ENCODE assay signal across 8 cellular contexts in the genomic region with DNA sequence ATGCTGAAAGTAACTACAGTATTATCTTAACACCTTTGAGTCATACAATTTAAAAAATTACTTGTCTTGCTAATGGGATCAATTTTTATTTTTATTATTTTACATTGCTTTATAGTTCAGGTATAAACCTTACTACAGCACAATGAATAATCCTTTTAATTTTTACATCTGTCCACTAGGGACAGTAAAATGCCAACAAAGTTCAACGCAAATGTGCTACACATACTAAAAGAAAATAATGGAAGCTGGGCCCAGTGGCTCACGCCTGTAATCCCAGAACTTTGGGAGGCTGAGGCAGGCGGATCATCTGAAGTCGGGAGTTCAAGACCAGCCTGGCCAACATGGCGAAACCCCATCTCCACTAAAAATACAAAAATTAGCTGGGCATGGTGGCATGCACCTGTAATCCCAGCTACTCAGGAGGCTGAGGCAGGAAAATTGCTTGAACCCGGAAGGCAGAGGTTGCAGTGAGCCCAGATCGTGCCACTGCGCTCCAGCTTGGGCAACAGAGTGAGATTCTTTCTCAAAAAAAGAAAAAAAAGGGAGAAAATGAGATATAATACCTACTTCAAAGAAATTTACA.
A peak's percentile ranks its signal among the peaks of the same experiment; 100 is the strongest.
DNase-seq lines count a peak whose midpoint lies in the region; ATAC-seq, FAIRE-seq and TF ChIP-seq lines count a peak whose summit lies in the region.
"Not testable (repeated sequence)": the region's sequence is repeated elsewhere in the genome, so short reads cannot be mapped to it uniquely, and the experiment has no call there.

No MANE protein-coding gene starts in this region.

- not testable (repeated sequence) for H3K4me3 Mint-ChIP-seq in Calu3 (ENCODE audit: low read depth, unreplicated experiment)

- H2BK5ac ChIP-seq in mesenchymal stem cell (ENCODE audit: low read depth, low read length, poor library complexity, severe bottlenecking) = not testable (repeated sequence)

- peak; percentile 62 for TF ChIP-seq CTCF in Calu3 (IDR thresholded peaks at IDR 0.05; ENCODE audit: unreplicated experiment)
- TF ChIP-seq CTCF in HCT116 (IDR thresholded peaks at IDR 0.05 in 2 of 3, conservative IDR thresholded peaks at IDR 0.05 in 1 of 3; ENCODE audit: borderline replicate concordance in 1 of 3, insufficient read depth in 1 of 3, low read depth in 2 of 3, low read length in 2 of 3) = peak; percentile 10 to 45 (median 31); a peak in 5 of 6 replicates
- peak; percentile 27 for TF ChIP-seq CTCF in brain microvascular endothelial cell (IDR thresholded peaks at IDR 0.05; ENCODE audit: low read depth, low read length, missing control alignments)

- FAIRE-seq in urothelium cell line (lab: Jason Lieb, UNC) = not testable (repeated sequence)

- peaks cover 13% of the 10 kb centered on the region for H3K79me1 ChIP-seq in mesenchymal stem cell (replicated peaks; ENCODE audit: low read length, poor library complexity, severe bottlenecking)

- not testable (repeated sequence) for H4K20me1 ChIP-seq in HCT116 (ENCODE audit: insufficient read depth)

- not testable (repeated sequence) for H3K14ac ChIP-seq in mesenchymal stem cell (ENCODE audit: low read length in 2 of 2)

- not testable (repeated sequence) for H3K79me2 ChIP-seq in HCT116 (ENCODE audit: insufficient read depth, low read length)

- H3K23ac ChIP-seq in mesenchymal stem cell (ENCODE audit: low read length in 2 of 2) = not testable (repeated sequence)

- not testable (repeated sequence) for H3K27ac ChIP-seq in HCT116 (ENCODE audit: low read depth, low read length); brain microvascular endothelial cell; mesenchymal stem cell (ENCODE audit: low read length, poor library complexity, severe bottlenecking)

- not testable (repeated sequence) for H3K27ac Mint-ChIP-seq in Calu3 (ENCODE audit: unreplicated experiment)

- intact Hi-C loops in Calu3 (cut with micrococcal nuclease; ENCODE audit: unreplicated experiment); HCT116 (cut with micrococcal nuclease): not testable (repeated sequence)

- H4K8ac ChIP-seq in mesenchymal stem cell (ENCODE audit: low read length) = not testable (repeated sequence)

- H2BK120ac ChIP-seq in mesenchymal stem cell (ENCODE audit: low read depth, low read length) = not testable (repeated sequence)

- POLR2A ChIA-PET in HCT116 (lab: Charles Lee) = not testable (repeated sequence)

- 92% methylated on average over 6 of the region's 8 CpGs for WGBS in mesenchymal stem cell

- H3K4me1 Mint-ChIP-seq in Calu3 (ENCODE audit: low read depth, unreplicated experiment) = not testable (repeated sequence)

- H2AK5ac ChIP-seq in mesenchymal stem cell (ENCODE audit: low read length, severe bottlenecking) = not testable (repeated sequence)

- H4K91ac ChIP-seq in mesenchymal stem cell (ENCODE audit: low read length) = not testable (repeated sequence)

- RAD21 ChIA-PET in HCT116 (lab: Charles Lee; ENCODE audit: low non-redundant PET in 1 of 2, low total read pairs in 2 of 2, uncharacterized antibody in 2 of 2, unreplicated experiment in 2 of 2) = interaction anchor here in 1 of 2 experiments (0.7 kb wide), 1 partner anchor 34 kb away, joined by 4 read pairs; no protein-coding TSS in a partner anchor

- in situ Hi-C loops in SK-MEL-5 (cut with HindIII; ENCODE audit: low pct_unique_long_range_greater_than_20kb, low sequenced_read_pairs); brain microvascular endothelial cell (cut with HindIII; ENCODE audit: low pct_ligation_motif_present, low sequenced_read_pairs): not testable (repeated sequence)

- H3K9me3 Mint-ChIP-seq in Calu3 (ENCODE audit: low read depth, unreplicated experiment) = not testable (repeated sequence)

- not testable (repeated sequence) for H3K4me1 ChIP-seq in HCT116 (ENCODE audit: control insufficient read depth in 1 of 2, insufficient read depth in 2 of 2, low read length in 2 of 2); mesenchymal stem cell (ENCODE audit: control insufficient read depth, insufficient read depth, low read depth, low read length)

- TF ChIP-seq POLR2A in HCT116 (IDR thresholded peaks at IDR 0.05; ENCODE audit: borderline replicate concordance, extremely low read depth, insufficient read depth, insufficient read length) = not testable (repeated sequence)

- not testable (repeated sequence) for DNase-seq in Calu3
- DNase-seq in HCT116 (ENCODE audit: low read depth, low spot score) (peak; percentile 4), NCI-H2171 (lab: John Stamatoyannopoulos, UW) (peak; percentile 1), SK-MEL-5 (ENCODE audit: low read depth, low spot score) (peak; percentile 53), brain microvascular endothelial cell (peak; percentile 1), germinal center (ENCODE audit: low spot score) (peak; percentile 6), mesenchymal stem cell (peak; percentile 29), urothelium cell line (ENCODE audit: low spot score) (peak; percentile 12)

- not testable (repeated sequence) for H2BK15ac ChIP-seq in mesenchymal stem cell (ENCODE audit: low read depth, poor library complexity, severe bottlenecking)

- peaks cover 7 to 11% of the 10 kb centered on the region in 2 experiments; a peak in 1 of 4 replicates for H3K36me3 ChIP-seq in HCT116 (ENCODE audit: control insufficient read depth in 1 of 2, insufficient read depth in 2 of 2, low read length in 2 of 2)
- not testable (repeated sequence) for H3K36me3 ChIP-seq in brain microvascular endothelial cell (replicated peaks)
- peaks cover 10 to 82% of the 10 kb centered on the region in 2 experiments for H3K36me3 ChIP-seq in mesenchymal stem cell (ENCODE audit: control insufficient read depth in 1 of 2, insufficient read depth in 2 of 2, low read depth in 1 of 2, low read length in 2 of 2)

- H2AFZ ChIP-seq in HCT116 (ENCODE audit: low read depth, low read length, poor library complexity, severe bottlenecking); mesenchymal stem cell (ENCODE audit: low read depth, low read length): not testable (repeated sequence)

- H3K4me3 ChIP-seq in HCT116 (replicated peaks in 1 of 2; ENCODE audit: low read depth in 1 of 2, low read length in 2 of 2); brain microvascular endothelial cell (ENCODE audit: low read depth, low read length); mesenchymal stem cell (ENCODE audit: insufficient read depth in 1 of 2, low read depth in 1 of 2, low read length in 2 of 2): not testable (repeated sequence)

- CTCF ChIA-PET in Calu3 (lab: Charles Lee) = interaction anchor here (0.6 to 1.0 kb wide), 3 partner anchors 78 to 254 kb away, joined by 3 to 4 read pairs (median 4); no protein-coding TSS in a partner anchor
- CTCF ChIA-PET in HCT116 (lab: Charles Lee) = interaction anchor here (0.6 to 1.1 kb wide), 8 partner anchors 8 to 279 kb away, joined by 3 to 8 read pairs (median 4); no protein-coding TSS in a partner anchor

- peak; percentile 85; the same call in 1 of the 2 replicates for ATAC-seq in HCT116

- H3K27me3 Mint-ChIP-seq in Calu3 (ENCODE audit: unreplicated experiment) = not testable (repeated sequence)

- not testable (repeated sequence) for H3K4ac ChIP-seq in mesenchymal stem cell (ENCODE audit: low read depth in 1 of 2, low read length in 2 of 2)

- H3K27me3 ChIP-seq in HCT116 (ENCODE audit: insufficient read depth, low read length); brain microvascular endothelial cell (replicated peaks); mesenchymal stem cell (ENCODE audit: control insufficient read depth in 1 of 2, insufficient read depth in 1 of 2, low read length in 2 of 2): not testable (repeated sequence)

- TF ChIP-seq RAD21 in HCT116 (IDR thresholded peaks at IDR 0.05; ENCODE audit: low read depth) = peak; percentile 16; the same call in 1 of the 2 replicates

- H2BK12ac ChIP-seq in mesenchymal stem cell (ENCODE audit: low read length in 2 of 2) = not testable (repeated sequence)

- not testable (repeated sequence) for H3K9me3 ChIP-seq in HCT116 (ENCODE audit: control insufficient read depth in 1 of 2, insufficient read depth in 1 of 2, low read depth in 1 of 2, low read length in 2 of 2); mesenchymal stem cell (ENCODE audit: control insufficient read depth, low read length)

- H3K4me2 ChIP-seq in HCT116 (ENCODE audit: low read length); mesenchymal stem cell (ENCODE audit: low read length, poor library complexity, severe bottlenecking): not testable (repeated sequence)

- BruUV-seq in Calu3 (replicated peaks; lab: Mats Ljungman, UMichigan); HCT116 (replicated peaks; lab: Mats Ljungman, UMichigan): not testable (repeated sequence)

- H3K9me2 ChIP-seq in HCT116 (ENCODE audit: insufficient read depth) = not testable (repeated sequence)

- H3K36me3 Mint-ChIP-seq in Calu3 (ENCODE audit: insufficient read depth, unreplicated experiment) = peaks cover 40% of the 10 kb centered on the region

- not testable (repeated sequence) for H3K18ac ChIP-seq in mesenchymal stem cell (ENCODE audit: low read depth in 1 of 2, low read length in 2 of 2)

- H3K9ac ChIP-seq in HCT116 (ENCODE audit: low read length); mesenchymal stem cell (ENCODE audit: low read length): not testable (repeated sequence)
